In genomic region chr12:95198914-95199313, GRCh38 we compare ENCODE assay signal across 13 cellular contexts. TPM values are rescaled to one million over a fixed set of nuclear protein-coding genes. Genes with fewer than 3 reads are reported as not detected.
DNase-seq lines count a peak whose midpoint lies in the region; ATAC-seq, FAIRE-seq and TF ChIP-seq lines count a peak whose summit lies in the region.
"Had no signal": no experiment of that assay in that cellular context is flagged by ENCODE, and none has a peak within 500 bp of the region (broad histone marks: within the 10 kb centered on the region; RNA-seq: fewer than 3 reads in every experiment).

No MANE protein-coding gene starts in this region.

- intact Hi-C loops in A673 (cut with micrococcal nuclease; ENCODE audit: unreplicated experiment) = no loop called here

- H3K4me3 ChIP-seq in A673 (ENCODE audit: low read depth, low read length, poor library complexity, severe bottlenecking) (no peak overlapping the region), astrocyte (ENCODE audit: insufficient read depth, low read depth, low read length) (no peak overlapping the region)
- H3K4me3 ChIP-seq: body of pancreas had no signal

- no TSS peak for BruUV-seq in A673 (replicated peaks; lab: Mats Ljungman, UMichigan)

- no peak for DNase-seq in A673 (ENCODE audit: low spot score)
- DNase-seq in astrocyte (ENCODE audit: low read depth) = no peak
- no peak for DNase-seq in RKO (ENCODE audit: low spot score)
- no peak for DNase-seq in activated naive CD8-positive, alpha-beta T cell treated with anti-CD3 and anti-CD28 coated beads for 36 hours
- DNase-seq in globus pallidus (ENCODE audit: low spot score) = no peak
- no peak for DNase-seq in kidney glomerular epithelial cell (lab: John Stamatoyannopoulos, UW)
- DNase-seq: activated T-cell treated with anti-CD3 and anti-CD28 coated beads for 4 hours, body of pancreas, NCI-H187 had no signal

- H3K27ac ChIP-seq in A673 (ENCODE audit: low read depth, low read length, poor library complexity, severe bottlenecking) (peak overlapping the region; percentile 49), astrocyte (ENCODE audit: low read depth, low read length) (no peak overlapping the region)

- no peak overlapping the region for H3K9ac ChIP-seq in astrocyte (ENCODE audit: low read length)

- H3K79me2 ChIP-seq in astrocyte (ENCODE audit: insufficient read depth, low read length) = peaks cover 53% of the 10 kb centered on the region

- H3K4me1 ChIP-seq in A673 (ENCODE audit: insufficient read depth, low read length, poor library complexity, severe bottlenecking) (peaks cover 62% of the 10 kb centered on the region), astrocyte (ENCODE audit: insufficient read depth, low read length) (peaks cover 20% of the 10 kb centered on the region)

- H4K20me1 ChIP-seq in astrocyte (ENCODE audit: insufficient read depth, low read length) = no peaks in the 10 kb centered on the region

- H3K27ac Mint-ChIP-seq in astrocyte (ENCODE audit: unreplicated experiment) = peak overlapping the region; percentile 50
- no peak overlapping the region for H3K27ac Mint-ChIP-seq in activated naive CD8-positive, alpha-beta T cell treated with anti-CD3 and anti-CD28 coated beads for 36 hours

- H3K9me3 Mint-ChIP-seq in astrocyte (ENCODE audit: unreplicated experiment) = no peaks in the 10 kb centered on the region
- H3K9me3 Mint-ChIP-seq in activated naive CD8-positive, alpha-beta T cell treated with anti-CD3 and anti-CD28 coated beads for 36 hours = no peaks in the 10 kb centered on the region

- CTCF ChIA-PET in A673 (lab: Charles Lee) = no interaction called here

- H3K4me2 ChIP-seq in astrocyte (ENCODE audit: low read length) = no peak overlapping the region

- peaks cover 42% of the 10 kb centered on the region for H3K4me1 Mint-ChIP-seq in astrocyte (ENCODE audit: low read depth, unreplicated experiment)
- H3K4me1 Mint-ChIP-seq in activated naive CD8-positive, alpha-beta T cell treated with anti-CD3 and anti-CD28 coated beads for 36 hours = peaks cover 15% of the 10 kb centered on the region

- peaks cover 2% of the 10 kb centered on the region for H3K36me3 Mint-ChIP-seq in astrocyte (ENCODE audit: low read depth, unreplicated experiment)
- no peaks in the 10 kb centered on the region for H3K36me3 Mint-ChIP-seq in activated naive CD8-positive, alpha-beta T cell treated with anti-CD3 and anti-CD28 coated beads for 36 hours

- no peaks in the 10 kb centered on the region for H3K27me3 Mint-ChIP-seq in astrocyte (ENCODE audit: low read depth, unreplicated experiment)
- H3K27me3 Mint-ChIP-seq in activated naive CD8-positive, alpha-beta T cell treated with anti-CD3 and anti-CD28 coated beads for 36 hours = no peaks in the 10 kb centered on the region

- no peak for TF ChIP-seq CTCF in A673 (conservative IDR thresholded peaks at IDR 0.05; ENCODE audit: low read depth, low read length)
- no peak for TF ChIP-seq CTCF in astrocyte (IDR thresholded peaks at IDR 0.05; ENCODE audit: insufficient read depth, low read depth, low read length)

- FAIRE-seq in astrocyte (lab: Jason Lieb, UNC) = no peak
- FAIRE-seq: A204.1, endothelial cell of umbilical vein had no signal

- H3K36me3 ChIP-seq in A673 (ENCODE audit: insufficient read depth, low read length, poor library complexity, severe bottlenecking) (no peaks in the 10 kb centered on the region), astrocyte (ENCODE audit: insufficient read depth, low read length) (peaks cover 2% of the 10 kb centered on the region)

- ATAC-seq in GM19463 (IDR thresholded peaks at IDR 0.05; ENCODE audit: unreplicated experiment) (peak; percentile 56), HG03045 (IDR thresholded peaks at IDR 0.05; ENCODE audit: unreplicated experiment) (peak; percentile 52)
- ATAC-seq: body of pancreas had no signal

- POLR2A ChIA-PET in A673 (lab: Charles Lee; ENCODE audit: low non-redundant PET) = interaction anchor here (0.6 kb wide), 1 partner anchor 55 kb away, joined by 3 read pairs; no protein-coding TSS in a partner anchor

- no peaks in the 10 kb centered on the region for H3K27me3 ChIP-seq in A673 (replicated peaks; ENCODE audit: insufficient read depth, low read depth, low read length, poor library complexity)
- H3K27me3 ChIP-seq in astrocyte (ENCODE audit: insufficient read depth, low read length) = no peaks in the 10 kb centered on the region
- H3K27me3 ChIP-seq: body of pancreas had no signal

- no peaks in the 10 kb centered on the region for H3K9me3 ChIP-seq in A673 (ENCODE audit: low read depth, low read length, poor library complexity, severe bottlenecking)
- no peaks in the 10 kb centered on the region for H3K9me3 ChIP-seq in astrocyte (ENCODE audit: insufficient read depth, low read depth, low read length)
- H3K9me3 ChIP-seq: body of pancreas had no signal

- no peak overlapping the region for H3K4me3 Mint-ChIP-seq in astrocyte (ENCODE audit: unreplicated experiment)
- H3K4me3 Mint-ChIP-seq in activated naive CD8-positive, alpha-beta T cell treated with anti-CD3 and anti-CD28 coated beads for 36 hours = no peak overlapping the region

- H2AFZ ChIP-seq in astrocyte (ENCODE audit: low read depth, low read length) = no peak overlapping the region

RNA-seq across cellular contexts. Expression of gene FGD6, which starts 18.4 kb away (rescaled TPM):
- total RNA-seq in A673 (2021) (11.7 and 12.6 TPM in 2 replicates), astrocyte (25.3 and 26.5 TPM in 2 replicates)
- under 1 TPM; 0.70 to 0.87 TPM for total RNA-seq in activated naive CD8-positive, alpha-beta T cell treated with anti-CD3 and anti-CD28 coated beads for 36 hours

RNA-seq across cellular contexts. Expression of gene VEZT, which starts 18.7 kb away (rescaled TPM):
- 107 and 111 TPM in 2 replicates for total RNA-seq in A673 (2021)
- 106 and 107 TPM in 2 replicates for total RNA-seq in astrocyte
- total RNA-seq in activated naive CD8-positive, alpha-beta T cell treated with anti-CD3 and anti-CD28 coated beads for 36 hours = 10 to 100 TPM; 52.7 to 58.4 TPM
